Comparison of ENCODE assay signal across 23 cellular contexts in the genomic region with DNA sequence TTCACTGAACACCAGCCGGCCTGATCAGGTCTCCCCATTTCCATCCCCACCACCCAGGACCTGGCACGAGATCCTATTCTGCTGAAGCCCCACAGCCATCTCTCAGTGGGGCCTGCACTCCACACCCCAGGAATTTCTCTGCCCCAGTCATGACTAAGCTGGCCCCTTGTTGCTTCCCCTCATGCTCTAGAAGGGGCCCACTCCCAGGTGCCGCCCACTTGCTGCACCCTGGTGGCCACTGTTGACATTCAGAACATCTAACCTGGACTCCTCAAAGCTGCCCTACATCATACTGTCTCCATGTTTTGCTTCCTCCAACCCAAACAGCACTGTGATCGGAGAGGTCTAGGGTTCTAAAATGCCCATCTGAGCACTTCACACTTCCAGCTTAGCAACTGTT.
DNase-seq lines count a peak whose midpoint lies in the region; ATAC-seq and TF ChIP-seq lines count a peak whose summit lies in the region.
"Had no signal": no experiment of that assay in that cellular context is flagged by ENCODE, and none has a peak within 500 bp of the region (broad histone marks: within the 10 kb centered on the region; RNA-seq: fewer than 3 reads in every experiment).

No MANE protein-coding gene starts in this region.

- POLR2A ChIA-PET in HCT116 (lab: Charles Lee), result no interaction called here
- POLR2A ChIA-PET in naive thymus-derived CD8-positive, alpha-beta T cell (lab: Charles Lee), result no interaction called here

- H3K9me2 ChIP-seq in DOHH2 (replicated peaks; ENCODE audit: control insufficient read depth, low read length), result no peaks in the 10 kb centered on the region
- H3K9me2 ChIP-seq in HCT116 (ENCODE audit: insufficient read depth), result no peaks in the 10 kb centered on the region

- no peak overlapping the region for H3K4me3 Mint-ChIP-seq in mesothelial cell of epicardium
- no peak overlapping the region for H3K4me3 Mint-ChIP-seq in naive thymus-derived CD8-positive, alpha-beta T cell
- H3K4me3 Mint-ChIP-seq: activated CD4-positive, alpha-beta T cell treated with anti-CD3 and anti-CD28 coated beads for 36 hours; activated CD8-positive, alpha-beta memory T cell treated with anti-CD3 and anti-CD28 coated beads, Interleukin-2, amount 10 ng/mL, durations not matched to agents 7 days and 5 days; activated naive CD8-positive, alpha-beta T cell treated with anti-CD3 and anti-CD28 coated beads for 36 hours; activated T-helper 17 cell treated with anti-CD3 and anti-CD28 coated beads, Interleukin-2, amount 50 U/mL, for 72 hours; CD4-positive, alpha-beta memory T cell had no signal

- CTCF ChIA-PET in HCT116 (lab: Charles Lee), result no interaction called here

- no peaks in the 10 kb centered on the region for H3K27me3 ChIP-seq in DOHH2 (ENCODE audit: control insufficient read depth, low read length)
- H3K27me3 ChIP-seq in HCT116 (ENCODE audit: insufficient read depth, low read length), result peaks cover 43% of the 10 kb centered on the region
- no peaks in the 10 kb centered on the region for H3K27me3 ChIP-seq in WERI-Rb-1 (ENCODE audit: insufficient read depth, low read depth, severe bottlenecking)
- H3K27me3 ChIP-seq: testis, uterus had no signal

- H3K36me3 ChIP-seq in DOHH2 (ENCODE audit: control insufficient read depth, low read length) (no peaks in the 10 kb centered on the region), HCT116 (ENCODE audit: control insufficient read depth in 1 of 2, insufficient read depth in 2 of 2, low read length in 2 of 2) (no peaks in the 10 kb centered on the region), WERI-Rb-1 (no peaks in the 10 kb centered on the region)
- H3K36me3 ChIP-seq: uterus had no signal

- TF ChIP-seq POLR2A in HCT116 (IDR thresholded peaks at IDR 0.05; ENCODE audit: borderline replicate concordance, extremely low read depth, insufficient read depth, insufficient read length), result no peak

- H3K9me3 ChIP-seq in DOHH2 (ENCODE audit: control insufficient read depth, insufficient read depth, low read length) (no peaks in the 10 kb centered on the region), HCT116 (ENCODE audit: control insufficient read depth in 1 of 2, insufficient read depth in 1 of 2, low read depth in 1 of 2, low read length in 2 of 2) (no peaks in the 10 kb centered on the region), WERI-Rb-1 (ENCODE audit: severe bottlenecking) (no peaks in the 10 kb centered on the region)
- H3K9me3 ChIP-seq: testis, uterus had no signal

- peak; percentile 12; the same call in 1 of the 2 replicates for TF ChIP-seq RAD21 in HCT116 (IDR thresholded peaks at IDR 0.05; ENCODE audit: low read depth)

- no peak overlapping the region for H3K9ac ChIP-seq in HCT116 (ENCODE audit: low read length)

- DNase-seq in HCT116 (ENCODE audit: low read depth, low spot score) (no peak), WERI-Rb-1 (peak; percentile 21), mesothelial cell of epicardium (ENCODE audit: low spot score in 2 of 2, unreplicated experiment in 2 of 2) (no peak)
- no peak for DNase-seq in naive thymus-derived CD8-positive, alpha-beta T cell
- DNase-seq in activated CD8-positive, alpha-beta memory T cell treated with anti-CD3 and anti-CD28 coated beads, Interleukin-2, amount 50 U/mL, for 4 hours, result no peak
- DNase-seq: activated CD4-positive, alpha-beta T cell treated with anti-CD3 and anti-CD28 coated beads for 36 hours; activated CD8-positive, alpha-beta memory T cell treated with anti-CD3 and anti-CD28 coated beads, Interleukin-2, amount 10 ng/mL, durations not matched to agents 7 days and 5 days; activated naive CD8-positive, alpha-beta T cell treated with anti-CD3 and anti-CD28 coated beads for 36 hours; CD4-positive, alpha-beta memory T cell; DMS153; foreskin keratinocyte; GF-D8; MM.1S; NCI-H187; OCI-M1; SIG-M5; testis had no signal

- no peaks in the 10 kb centered on the region for H3F3A ChIP-seq in DOHH2 (ENCODE audit: control insufficient read depth, insufficient read depth)

- H3K4me1 ChIP-seq in DOHH2 (ENCODE audit: control insufficient read depth, low read length) (no peaks in the 10 kb centered on the region), HCT116 (ENCODE audit: control insufficient read depth in 1 of 2, insufficient read depth in 2 of 2, low read length in 2 of 2) (no peaks in the 10 kb centered on the region)
- H3K4me1 ChIP-seq: foreskin keratinocyte, testis, uterus had no signal

- no peaks in the 10 kb centered on the region for H3K27me3 Mint-ChIP-seq in mesothelial cell of epicardium (ENCODE audit: low read depth)
- peaks cover 9 to 47% (median 38%) of the 10 kb centered on the region in 5 donors for H3K27me3 Mint-ChIP-seq in naive thymus-derived CD8-positive, alpha-beta T cell

- RAD21 ChIA-PET in HCT116 (lab: Charles Lee; ENCODE audit: low non-redundant PET in 1 of 2, low total read pairs in 2 of 2, uncharacterized antibody in 2 of 2, unreplicated experiment in 2 of 2), result no interaction called here

- peaks cover 57% of the 10 kb centered on the region for H3K4me1 Mint-ChIP-seq in mesothelial cell of epicardium
- peaks cover 0 to 1% (median 0%) of the 10 kb centered on the region in 4 donors for H3K4me1 Mint-ChIP-seq in naive thymus-derived CD8-positive, alpha-beta T cell
- H3K4me1 Mint-ChIP-seq: activated CD4-positive, alpha-beta T cell treated with anti-CD3 and anti-CD28 coated beads for 36 hours; activated CD8-positive, alpha-beta memory T cell treated with anti-CD3 and anti-CD28 coated beads, Interleukin-2, amount 10 ng/mL, durations not matched to agents 7 days and 5 days; activated naive CD8-positive, alpha-beta T cell treated with anti-CD3 and anti-CD28 coated beads for 36 hours; activated T-helper 17 cell treated with anti-CD3 and anti-CD28 coated beads, Interleukin-2, amount 50 U/mL, for 72 hours; CD4-positive, alpha-beta memory T cell had no signal

- H3K9me3 Mint-ChIP-seq in mesothelial cell of epicardium, result no peaks in the 10 kb centered on the region
- no peaks in the 10 kb centered on the region for H3K9me3 Mint-ChIP-seq in naive thymus-derived CD8-positive, alpha-beta T cell
- H3K9me3 Mint-ChIP-seq: activated naive CD8-positive, alpha-beta T cell treated with anti-CD3 and anti-CD28 coated beads for 36 hours; activated T-helper 17 cell treated with anti-CD3 and anti-CD28 coated beads, Interleukin-2, amount 50 U/mL, for 72 hours; CD4-positive, alpha-beta memory T cell had no signal

- BruUV-seq in HCT116 (replicated peaks; lab: Mats Ljungman, UMichigan), result no TSS peak

- H4K20me1 ChIP-seq in DOHH2 (ENCODE audit: control insufficient read depth, insufficient read depth, low read depth, low read length) (no peaks in the 10 kb centered on the region), HCT116 (ENCODE audit: insufficient read depth) (no peaks in the 10 kb centered on the region)

- intact Hi-C loops in HCT116 (cut with micrococcal nuclease), result no loop called here

- H3K27ac Mint-ChIP-seq in mesothelial cell of epicardium, result peak overlapping the region; percentile 89
- H3K27ac Mint-ChIP-seq in naive thymus-derived CD8-positive, alpha-beta T cell, result no peak overlapping the region
- H3K27ac Mint-ChIP-seq: activated CD4-positive, alpha-beta T cell treated with anti-CD3 and anti-CD28 coated beads for 36 hours; activated CD8-positive, alpha-beta memory T cell treated with anti-CD3 and anti-CD28 coated beads, Interleukin-2, amount 10 ng/mL, durations not matched to agents 7 days and 5 days; activated naive CD8-positive, alpha-beta T cell treated with anti-CD3 and anti-CD28 coated beads for 36 hours; activated T-helper 17 cell treated with anti-CD3 and anti-CD28 coated beads, Interleukin-2, amount 50 U/mL, for 72 hours; CD4-positive, alpha-beta memory T cell; progenitor cell of endocrine pancreas had no signal

- H3K4me2 ChIP-seq in DOHH2 (ENCODE audit: low read length), result no peak overlapping the region
- H3K4me2 ChIP-seq in HCT116 (ENCODE audit: low read length), result no peak overlapping the region

- H3K36me3 Mint-ChIP-seq in mesothelial cell of epicardium, result no peaks in the 10 kb centered on the region
- H3K36me3 Mint-ChIP-seq in naive thymus-derived CD8-positive, alpha-beta T cell, result no peaks in the 10 kb centered on the region
- H3K36me3 Mint-ChIP-seq: activated CD8-positive, alpha-beta memory T cell treated with anti-CD3 and anti-CD28 coated beads, Interleukin-2, amount 10 ng/mL, durations not matched to agents 7 days and 5 days; activated naive CD8-positive, alpha-beta T cell treated with anti-CD3 and anti-CD28 coated beads for 36 hours; CD4-positive, alpha-beta memory T cell had no signal

- H3K4me3 ChIP-seq in DOHH2 (ENCODE audit: low read length) (no peak overlapping the region), HCT116 (replicated peaks in 1 of 2; ENCODE audit: low read depth in 1 of 2, low read length in 2 of 2) (no peak overlapping the region), WERI-Rb-1 (ENCODE audit: low read depth, low read length) (no peak overlapping the region)
- H3K4me3 ChIP-seq: testis, uterus had no signal

- H3K79me2 ChIP-seq in DOHH2 (ENCODE audit: control insufficient read depth, low read length), result no peaks in the 10 kb centered on the region
- no peaks in the 10 kb centered on the region for H3K79me2 ChIP-seq in HCT116 (ENCODE audit: insufficient read depth, low read length)

- TF ChIP-seq CTCF in DOHH2 (IDR thresholded peaks at IDR 0.05; ENCODE audit: low read depth, low read length, poor library complexity, severe bottlenecking), result peak; percentile 31
- TF ChIP-seq CTCF in HCT116 (IDR thresholded peaks at IDR 0.05 in 2 of 3, conservative IDR thresholded peaks at IDR 0.05 in 1 of 3; ENCODE audit: borderline replicate concordance in 1 of 3, insufficient read depth in 1 of 3, low read depth in 2 of 3, low read length in 2 of 3), result peak in 2 of 3 experiments; percentile 19 to 30; a peak in 2 of 6 replicates
- TF ChIP-seq CTCF in WERI-Rb-1 (IDR thresholded peaks at IDR 0.05; ENCODE audit: low read depth, low read length), result peak; percentile 43
- no peak for TF ChIP-seq CTCF in mesothelial cell of epicardium (IDR thresholded peaks at IDR 0.05; ENCODE audit: unreplicated experiment)

- ATAC-seq in HCT116 (peak; percentile 76), GM18861 (IDR thresholded peaks at IDR 0.05; ENCODE audit: unreplicated experiment) (no peak)
- ATAC-seq in activated CD4-positive, CD25-positive, alpha-beta regulatory T cell treated with anti-CD3 and anti-CD28 coated beads, Interleukin-2, amount 50 U/mL, for 24 hours, result no peak
- no peak for ATAC-seq in naive thymus-derived CD8-positive, alpha-beta T cell
- ATAC-seq: activated CD4-positive, alpha-beta T cell treated with anti-CD3 and anti-CD28 coated beads for 36 hours; activated CD8-positive, alpha-beta memory T cell treated with anti-CD3 and anti-CD28 coated beads, Interleukin-2, amount 10 ng/mL, durations not matched to agents 7 days and 5 days; activated T-helper 17 cell treated with anti-CD3 and anti-CD28 coated beads, Interleukin-2, amount 50 U/mL, for 72 hours; foreskin keratinocyte had no signal

- no peak overlapping the region for H3K27ac ChIP-seq in DOHH2 (ENCODE audit: low read depth, low read length)
- H3K27ac ChIP-seq in HCT116 (ENCODE audit: low read depth, low read length), result no peak overlapping the region
- H3K27ac ChIP-seq in WERI-Rb-1, result no peak overlapping the region
- H3K27ac ChIP-seq: foreskin keratinocyte, testis had no signal

- no peak overlapping the region for H2AFZ ChIP-seq in HCT116 (ENCODE audit: low read depth, low read length, poor library complexity, severe bottlenecking)

TF ChIP-seq in HCT116, 20 proteins besides CTCF, POLR2A, EP300 and RAD21 (continues in another document):
- TF ChIP-seq EZH2phosphoT487 (IDR thresholded peaks at IDR 0.05; ENCODE audit: borderline replicate concordance), result no peak
